In the genomic region with DNA sequence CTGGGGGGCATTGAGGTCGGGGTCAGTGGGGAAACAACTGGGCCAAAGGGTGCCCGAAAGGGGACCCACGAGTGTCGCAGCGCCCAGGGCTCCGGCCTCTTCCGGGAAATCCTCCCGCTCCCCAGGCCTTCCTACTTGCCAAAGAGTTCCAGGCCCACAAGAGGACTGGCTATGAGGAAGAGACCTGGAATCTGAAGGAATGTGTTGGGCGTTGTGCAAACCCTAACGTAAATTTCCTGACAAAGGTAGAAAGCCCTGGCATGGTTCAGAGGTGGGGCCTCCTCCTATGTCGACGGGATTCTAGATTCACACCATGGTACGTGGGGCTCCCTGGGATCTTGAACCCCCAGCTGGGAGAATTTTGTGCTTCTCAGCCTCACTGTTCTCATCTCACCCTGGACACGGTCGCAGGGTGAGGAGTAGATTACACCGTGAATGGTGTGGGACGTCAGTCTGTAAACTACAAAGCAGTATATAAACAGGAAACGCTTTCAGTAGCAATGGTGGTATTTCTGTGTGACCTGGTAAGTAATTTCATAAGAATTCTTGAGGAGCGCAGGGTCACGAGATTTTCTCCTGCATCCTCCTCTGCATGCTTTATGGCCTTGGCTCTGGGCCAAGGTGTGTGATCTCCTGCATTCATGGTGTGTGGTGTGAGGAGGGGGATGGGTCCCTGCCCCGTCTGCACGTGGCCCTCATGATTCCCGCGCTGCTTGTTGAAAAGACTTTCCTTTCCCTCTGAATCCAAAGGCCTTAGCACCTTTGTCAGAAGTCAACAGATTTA, we compare ENCODE assay signal across 7 cellular contexts. TPM values are rescaled to one million over a fixed set of nuclear protein-coding genes. Genes with fewer than 3 reads are reported as not detected.
DNase-seq lines count a peak whose midpoint lies in the region; ATAC-seq and TF ChIP-seq lines count a peak whose summit lies in the region.

No MANE protein-coding gene starts in this region.

- H3K4me1 ChIP-seq in HUES64 (ENCODE audit: insufficient read depth, low read length) (peaks cover 14% of the 10 kb centered on the region), neuronal stem cell (ENCODE audit: control insufficient read depth in 2 of 2, insufficient read depth in 1 of 2, low read depth in 1 of 2, low read length in 2 of 2) (peaks cover 3 to 16% of the 10 kb centered on the region in 2 donors)

- H3K36me3 ChIP-seq in HUES64 (ENCODE audit: insufficient read depth, low read length) (peaks cover 6% of the 10 kb centered on the region; the same call in 1 of the 2 replicates), neuronal stem cell (replicated peaks in 1 of 2; ENCODE audit: control insufficient read depth in 2 of 2, insufficient read depth in 2 of 2, low read length in 2 of 2) (peaks cover 3 to 12% of the 10 kb centered on the region in 2 donors)

- H3K27me3 ChIP-seq in HUES64 (ENCODE audit: insufficient read depth, low read length) (peaks cover 53% of the 10 kb centered on the region), neuronal stem cell (ENCODE audit: control insufficient read depth in 3 of 3, insufficient read depth in 3 of 3, low read depth in 1 of 3, low read length in 3 of 3) (peaks cover 0 to 11% (median 0%) of the 10 kb centered on the region in 3 experiments)

- DNase-seq in EL = peak; percentile 79
- DNase-seq in WTC11 (ENCODE audit: low spot score) = no peak
- peak; percentile 62 for DNase-seq in fibroblast of the aortic adventitia (ENCODE audit: low read depth)
- DNase-seq in neuronal stem cell (ENCODE audit: low spot score) = no peak
- no peak for DNase-seq in effector CD4-positive, alpha-beta T cell
- no peak for DNase-seq in effector CD8-positive, alpha-beta T cell (lab: John Stamatoyannopoulos, UW)

- H3K36me3 Mint-ChIP-seq in WTC11 = no peaks in the 10 kb centered on the region

- no peaks in the 10 kb centered on the region for H3K9me3 Mint-ChIP-seq in WTC11

- H3K23ac ChIP-seq in neuronal stem cell (ENCODE audit: low read depth, low read length, poor library complexity) = no peak overlapping the region

- no peak for TF ChIP-seq CTCF in WTC11 (IDR thresholded peaks at IDR 0.05)
- TF ChIP-seq CTCF in fibroblast of the aortic adventitia (IDR thresholded peaks at IDR 0.05; ENCODE audit: insufficient read depth, low read length) = no peak

- peak; percentile 16 for ATAC-seq in WTC11

- H4K8ac ChIP-seq in neuronal stem cell (ENCODE audit: low read depth, low read length) = peak overlapping the region; percentile 43

- WGBS in HUES64 = 37% methylated on average over 20 of the region's 24 CpGs
- no CpG with 5 or more reads among the region's 24 CpGs for WGBS in neuronal stem cell (ENCODE audit: extremely low coverage in 2 of 2, insufficient read length in 2 of 2, insufficient replicate concordance in 1 of 2), 2 donors

- no peak overlapping the region for H3K14ac ChIP-seq in neuronal stem cell (ENCODE audit: low read length)

- peak overlapping the region; percentile 39 for H2BK5ac ChIP-seq in neuronal stem cell (ENCODE audit: low read length)

- peak overlapping the region; percentile 95 for H2AK5ac ChIP-seq in neuronal stem cell (ENCODE audit: low read depth, low read length)

- H3K79me1 ChIP-seq in neuronal stem cell (ENCODE audit: low read depth, low read length) = peaks cover 3% of the 10 kb centered on the region

- H3K4me3 ChIP-seq in HUES64 (ENCODE audit: low read length) (peak overlapping the region; percentile 48; the same call in 1 of the 2 replicates), fibroblast of the aortic adventitia (ENCODE audit: low read depth, low read length) (peak overlapping the region; percentile 69), neuronal stem cell (ENCODE audit: low read length in 2 of 2) (no peak overlapping the region)

- peak overlapping the region; percentile 77 for H2AFZ ChIP-seq in neuronal stem cell (ENCODE audit: low read length)

- peak overlapping the region; percentile 0; the same call in 1 of the 2 replicates for H3K27ac ChIP-seq in HUES64 (ENCODE audit: low read depth, low read length)
- no peak overlapping the region for H3K27ac ChIP-seq in neuronal stem cell (replicated peaks; ENCODE audit: low read length)

- H3K4ac ChIP-seq in neuronal stem cell (ENCODE audit: low read length) = no peak overlapping the region

- no peak overlapping the region for H3K27ac Mint-ChIP-seq in WTC11

- H2BK15ac ChIP-seq in neuronal stem cell (ENCODE audit: low read length) = peak overlapping the region; percentile 67

- POLR2A ChIA-PET in WTC11 (lab: Charles Lee) = no interaction called here

- H2BK120ac ChIP-seq in neuronal stem cell (ENCODE audit: low read depth, low read length) = no peak overlapping the region

- peaks cover 24% of the 10 kb centered on the region for H3K4me1 Mint-ChIP-seq in WTC11

- H3K18ac ChIP-seq in neuronal stem cell (ENCODE audit: low read length) = peak overlapping the region; percentile 27

- H4K91ac ChIP-seq in neuronal stem cell (ENCODE audit: low read depth, low read length, poor library complexity) = no peak overlapping the region

- H3K9me3 ChIP-seq in HUES64 (ENCODE audit: insufficient read depth, low read depth, low read length) (no peaks in the 10 kb centered on the region), neuronal stem cell (replicated peaks in 1 of 2; ENCODE audit: control insufficient read depth in 2 of 2, insufficient read depth in 1 of 2, low read depth in 1 of 2, low read length in 2 of 2) (no peaks in the 10 kb centered on the region)

- H3K27me3 Mint-ChIP-seq in WTC11 (ENCODE audit: low read depth) = peaks cover 46% of the 10 kb centered on the region

- CTCF ChIA-PET in WTC11 (lab: Charles Lee) = no interaction called here

- H3K4me3 Mint-ChIP-seq in WTC11 = peak overlapping the region; percentile 51

- H3K9ac ChIP-seq in HUES64 (ENCODE audit: low read depth, low read length) (no peak overlapping the region), neuronal stem cell (ENCODE audit: low read depth, low read length, poor library complexity) (peak overlapping the region; percentile 93)

- no peak overlapping the region for H2BK12ac ChIP-seq in neuronal stem cell (ENCODE audit: low read length)

- H3K4me2 ChIP-seq in neuronal stem cell (ENCODE audit: insufficient read depth, low read length, poor library complexity, severe bottlenecking) = peak overlapping the region; percentile 91

TF ChIP-seq in WTC11, 78 proteins besides CTCF, POLR2A, EP300 and RAD21 (continues in another document):
- TF ChIP-seq TCF7 (CRISPR knock-in tag; IDR thresholded peaks at IDR 0.05; ENCODE audit: low read depth) (no peak), SMAD3 (CRISPR knock-in tag; IDR thresholded peaks at IDR 0.05; ENCODE audit: borderline replicate concordance) (no peak), TP53 (CRISPR knock-in tag; IDR thresholded peaks at IDR 0.05) (no peak), MXD4 (CRISPR knock-in tag; IDR thresholded peaks at IDR 0.05; ENCODE audit: borderline replicate concordance) (no peak)
- TF ChIP-seq, protein P1, sequence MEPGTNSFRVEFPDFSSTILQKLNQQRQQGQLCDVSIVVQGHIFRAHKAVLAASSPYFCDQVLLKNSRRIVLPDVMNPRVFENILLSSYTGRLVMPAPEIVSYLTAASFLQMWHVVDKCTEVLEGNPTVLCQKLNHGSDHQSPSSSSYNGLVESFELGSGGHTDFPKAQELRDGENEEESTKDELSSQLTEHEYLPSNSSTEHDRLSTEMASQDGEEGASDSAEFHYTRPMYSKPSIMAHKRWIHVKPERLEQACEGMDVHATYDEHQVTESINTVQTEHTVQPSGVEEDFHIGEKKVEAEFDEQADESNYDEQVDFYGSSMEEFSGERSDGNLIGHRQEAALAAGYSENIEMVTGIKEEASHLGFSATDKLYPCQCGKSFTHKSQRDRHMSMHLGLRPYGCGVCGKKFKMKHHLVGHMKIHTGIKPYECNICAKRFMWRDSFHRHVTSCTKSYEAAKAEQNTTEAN (CRISPR knock-in tag; IDR thresholded peaks at IDR 0.05) = no peak
- TF ChIP-seq, protein P2, sequence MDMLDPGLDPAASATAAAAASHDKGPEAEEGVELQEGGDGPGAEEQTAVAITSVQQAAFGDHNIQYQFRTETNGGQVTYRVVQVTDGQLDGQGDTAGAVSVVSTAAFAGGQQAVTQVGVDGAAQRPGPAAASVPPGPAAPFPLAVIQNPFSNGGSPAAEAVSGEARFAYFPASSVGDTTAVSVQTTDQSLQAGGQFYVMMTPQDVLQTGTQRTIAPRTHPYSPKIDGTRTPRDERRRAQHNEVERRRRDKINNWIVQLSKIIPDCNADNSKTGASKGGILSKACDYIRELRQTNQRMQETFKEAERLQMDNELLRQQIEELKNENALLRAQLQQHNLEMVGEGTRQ (CRISPR knock-in tag; IDR thresholded peaks at IDR 0.05) = 0 out of 2 replicates have a peak, but pooled peaks have one; percentile 30
- TF ChIP-seq, protein P3, sequence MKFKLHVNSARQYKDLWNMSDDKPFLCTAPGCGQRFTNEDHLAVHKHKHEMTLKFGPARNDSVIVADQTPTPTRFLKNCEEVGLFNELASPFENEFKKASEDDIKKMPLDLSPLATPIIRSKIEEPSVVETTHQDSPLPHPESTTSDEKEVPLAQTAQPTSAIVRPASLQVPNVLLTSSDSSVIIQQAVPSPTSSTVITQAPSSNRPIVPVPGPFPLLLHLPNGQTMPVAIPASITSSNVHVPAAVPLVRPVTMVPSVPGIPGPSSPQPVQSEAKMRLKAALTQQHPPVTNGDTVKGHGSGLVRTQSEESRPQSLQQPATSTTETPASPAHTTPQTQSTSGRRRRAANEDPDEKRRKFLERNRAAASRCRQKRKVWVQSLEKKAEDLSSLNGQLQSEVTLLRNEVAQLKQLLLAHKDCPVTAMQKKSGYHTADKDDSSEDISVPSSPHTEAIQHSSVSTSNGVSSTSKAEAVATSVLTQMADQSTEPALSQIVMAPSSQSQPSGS (CRISPR knock-in tag; IDR thresholded peaks at IDR 0.05; ENCODE audit: borderline replicate concordance, low read depth) = no peak

RNA-seq across cellular contexts. Expression of a gene that starts 0.9 kb away (rescaled TPM):
- polyA plus RNA-seq in HUES64 (2013, experiment 1 of 2) = 0.95 TPM
- polyA plus RNA-seq in HUES64 (2013, experiment 2 of 2) = 0.63 TPM
- total RNA-seq in WTC11 (2021) = 1.4 to 1.7 TPM (median 1.6 TPM) in 3 replicates
- total RNA-seq in fibroblast of the aortic adventitia (ENCODE audit: low replicate concordance) = 2.5 and 7.2 TPM in 2 replicates
- polyA plus RNA-seq in neuronal stem cell (2013, experiment 1 of 2) = 2.1 TPM
- polyA plus RNA-seq in neuronal stem cell (2013, experiment 2 of 2) = 2.0 TPM

RNA-seq across cellular contexts. Expression of a gene that starts 13.9 kb away (rescaled TPM):
- polyA plus RNA-seq in HUES64 (2013, experiment 1 of 2) = 9.7 TPM
- 10.4 TPM for polyA plus RNA-seq in HUES64 (2013, experiment 2 of 2)
- total RNA-seq in WTC11 (2021) (15.1 to 20.9 TPM (median 18.6 TPM) in 3 replicates), fibroblast of the aortic adventitia (ENCODE audit: low replicate concordance) (15.6 and 24.6 TPM in 2 replicates)
- polyA plus RNA-seq in neuronal stem cell (2013, experiment 1 of 2) = 19.1 TPM
- 18.6 TPM for polyA plus RNA-seq in neuronal stem cell (2013, experiment 2 of 2)

RNA-seq across cellular contexts. Expression of a gene that starts 23.1 kb away (rescaled TPM):
- 175 TPM for polyA plus RNA-seq in HUES64 (2013, experiment 1 of 2)
- 158 TPM for polyA plus RNA-seq in HUES64 (2013, experiment 2 of 2)
- total RNA-seq in WTC11 (2021) = 144 to 157 TPM (median 148 TPM) in 3 replicates
- total RNA-seq in fibroblast of the aortic adventitia (ENCODE audit: low replicate concordance) = 54.6 and 62.2 TPM in 2 replicates
- polyA plus RNA-seq in neuronal stem cell (2013, experiment 1 of 2) = 113 TPM
- polyA plus RNA-seq in neuronal stem cell (2013, experiment 2 of 2) = 115 TPM

Comparison
In these comparisons a context has a peak if more than half of its experiments do, and no peak if none do; other contexts are left out.
1. DNase-seq: peak in EL (single experiment) and fibroblast of the aortic adventitia (single experiment); none in WTC11 (single experiment), neuronal stem cell (single experiment), effector CD4-positive, alpha-beta T cell (single experiment) and effector CD8-positive, alpha-beta T cell (single experiment).
2. H3K4me3 ChIP-seq: peak in HUES64 (single experiment) and fibroblast of the aortic adventitia (single experiment); none in neuronal stem cell (0 of 2).